ENCODE assay signal across 8 cellular contexts in the genomic region with DNA sequence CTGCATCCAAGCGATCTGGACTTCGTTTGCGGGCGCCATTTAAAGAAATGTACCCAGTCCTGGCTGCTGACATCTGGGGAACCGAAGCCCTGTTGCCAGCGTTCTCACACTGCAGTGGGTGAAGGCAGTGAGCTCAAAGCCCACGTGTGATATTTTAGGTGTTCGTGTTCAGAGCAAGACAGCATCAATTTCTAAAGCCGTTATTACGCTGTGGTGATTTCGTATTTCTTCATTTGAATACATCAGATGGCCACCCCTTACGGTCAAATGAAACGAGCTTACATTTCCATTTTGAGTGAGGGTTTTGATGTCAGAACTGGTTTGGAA. TPM values are rescaled to one million over a fixed set of nuclear protein-coding genes. Genes with fewer than 3 reads are reported as not detected.
DNase-seq lines count a peak whose midpoint lies in the region; ATAC-seq and TF ChIP-seq lines count a peak whose summit lies in the region.

No MANE protein-coding gene starts in this region.

- H3K9me3 ChIP-seq in CD8-positive, alpha-beta memory T cell (ENCODE audit: low read length), result no peaks in the 10 kb centered on the region

- CTCF ChIA-PET in CD8-positive, alpha-beta memory T cell (lab: Charles Lee), result no interaction called here

- POLR2A ChIA-PET in CD8-positive, alpha-beta memory T cell (lab: Charles Lee), result interaction anchor here (0.5 kb wide), 1 partner anchor 42 kb away, joined by 3 read pairs; a partner anchor contains a TSS

- H3K27ac ChIP-seq in CD8-positive, alpha-beta memory T cell (ENCODE audit: low read depth, low read length), result no peak overlapping the region

- TF ChIP-seq CTCF in brain (conservative IDR thresholded peaks at IDR 0.05) (no peak), mesothelial cell of epicardium (IDR thresholded peaks at IDR 0.05; ENCODE audit: unreplicated experiment) (no peak)

- H3K36me3 ChIP-seq in CD8-positive, alpha-beta memory T cell (ENCODE audit: insufficient read depth, low read length), result no peaks in the 10 kb centered on the region

- H3K27me3 ChIP-seq in CD8-positive, alpha-beta memory T cell (ENCODE audit: insufficient read depth, low read length, poor library complexity, severe bottlenecking), result peaks cover 15% of the 10 kb centered on the region

- H3K27ac Mint-ChIP-seq in CD8-positive, alpha-beta memory T cell, result no peak overlapping the region
- peak overlapping the region; percentile 76 to 91 (median 88) for H3K27ac Mint-ChIP-seq in brain
- peak overlapping the region; percentile 95 for H3K27ac Mint-ChIP-seq in mesothelial cell of epicardium

- no peak for DNase-seq in CD8-positive, alpha-beta memory T cell
- DNase-seq in mesothelial cell of epicardium (ENCODE audit: low spot score in 2 of 2, unreplicated experiment in 2 of 2) (no peak), COLO829 (ENCODE audit: low spot score) (no peak), NCI-H1092 treated with DMSO at 0.1 percent for 48 hours (lab: John Stamatoyannopoulos, UW) (no peak), DMS79 treated with DMSO at 0.1 percent for 48 hours (lab: John Stamatoyannopoulos, UW) (no peak)
- DNase-seq in NK-92 treated with Interleukin-12 subunit alpha and Interleukin-12 subunit beta, amount 100 ng/mL, for 24 hours (lab: John Stamatoyannopoulos, UW), result no peak

- ATAC-seq in HG03354 (IDR thresholded peaks at IDR 0.05; ENCODE audit: poor library complexity, severe bottlenecking, unreplicated experiment), result peak; percentile 24

- H3K4me3 ChIP-seq in CD8-positive, alpha-beta memory T cell (ENCODE audit: low read length), result peak overlapping the region; percentile 24

- peaks cover 26 to 39% of the 10 kb centered on the region in 2 donors for H3K27me3 Mint-ChIP-seq in CD8-positive, alpha-beta memory T cell
- H3K27me3 Mint-ChIP-seq in brain (peaks cover 6% of the 10 kb centered on the region), mesothelial cell of epicardium (ENCODE audit: low read depth) (no peaks in the 10 kb centered on the region)

- peaks cover 0 to 3% (median 1%) of the 10 kb centered on the region in 3 donors for H3K36me3 Mint-ChIP-seq in CD8-positive, alpha-beta memory T cell
- H3K36me3 Mint-ChIP-seq in brain, result no peaks in the 10 kb centered on the region
- peaks cover 1% of the 10 kb centered on the region for H3K36me3 Mint-ChIP-seq in mesothelial cell of epicardium

- peak overlapping the region; percentile 63 to 83 (median 78) for H3K4me3 Mint-ChIP-seq in CD8-positive, alpha-beta memory T cell
- peak overlapping the region; percentile 85 to 90 (median 88) for H3K4me3 Mint-ChIP-seq in brain
- peak overlapping the region; percentile 81 for H3K4me3 Mint-ChIP-seq in mesothelial cell of epicardium

- no peaks in the 10 kb centered on the region for H3K9me3 Mint-ChIP-seq in CD8-positive, alpha-beta memory T cell
- H3K9me3 Mint-ChIP-seq in brain, result peaks cover 0 to 3% (median 0%) of the 10 kb centered on the region in 5 experiments
- no peaks in the 10 kb centered on the region for H3K9me3 Mint-ChIP-seq in mesothelial cell of epicardium

- H3K4me1 ChIP-seq in CD8-positive, alpha-beta memory T cell (ENCODE audit: insufficient read depth, low read length), result no peaks in the 10 kb centered on the region

- peaks cover 2 to 16% (median 13%) of the 10 kb centered on the region in 3 donors for H3K4me1 Mint-ChIP-seq in CD8-positive, alpha-beta memory T cell
- H3K4me1 Mint-ChIP-seq in brain, result peaks cover 15% of the 10 kb centered on the region
- peaks cover 14% of the 10 kb centered on the region for H3K4me1 Mint-ChIP-seq in mesothelial cell of epicardium

RNA-seq across cellular contexts. Expression of a gene that starts 0.4 kb away (rescaled TPM):
- total RNA-seq in CD8-positive, alpha-beta memory T cell, result not detected
- polyA plus RNA-seq in CD8-positive, alpha-beta memory T cell, result not detected
- polyA plus RNA-seq in brain (ENCODE audit: insufficient read depth, low read depth, low replicate concordance), result 1.0 TPM
- total RNA-seq in mesothelial cell of epicardium, result 0.73 to 1.6 TPM (median 1.5 TPM) in 3 replicates

RNA-seq across cellular contexts. Expression of a gene that starts 42.2 kb away (rescaled TPM):
- total RNA-seq in CD8-positive, alpha-beta memory T cell, result 10 to 100 TPM; 29.7 to 32.9 TPM
- polyA plus RNA-seq in CD8-positive, alpha-beta memory T cell, result 20.9 TPM
- polyA plus RNA-seq in brain (ENCODE audit: insufficient read depth, low read depth, low replicate concordance), result 8.4 TPM
- 18.2 to 20.0 TPM (median 18.6 TPM) in 3 replicates for total RNA-seq in mesothelial cell of epicardium

RNA-seq across cellular contexts. Expression of a gene that starts 43.4 kb away (rescaled TPM):
- not detected for total RNA-seq in CD8-positive, alpha-beta memory T cell
- polyA plus RNA-seq in CD8-positive, alpha-beta memory T cell, result not detected
- not detected for polyA plus RNA-seq in brain (ENCODE audit: insufficient read depth, low read depth, low replicate concordance)
- total RNA-seq in mesothelial cell of epicardium, result not detected in 3 replicates

Comparison
In these comparisons a context has a peak if more than half of its experiments do, and no peak if none do; other contexts are left out.
1. H3K27ac Mint-ChIP-seq: peak in brain (5 of 5) and mesothelial cell of epicardium (single experiment); none in CD8-positive, alpha-beta memory T cell (0 of 8).
2. Peak in every context shown above with its lines, with median percentiles within 50 percentile points of each other: H3K4me3 Mint-ChIP-seq.